34 cellular contexts compared by ENCODE assay signal in the genomic region with DNA sequence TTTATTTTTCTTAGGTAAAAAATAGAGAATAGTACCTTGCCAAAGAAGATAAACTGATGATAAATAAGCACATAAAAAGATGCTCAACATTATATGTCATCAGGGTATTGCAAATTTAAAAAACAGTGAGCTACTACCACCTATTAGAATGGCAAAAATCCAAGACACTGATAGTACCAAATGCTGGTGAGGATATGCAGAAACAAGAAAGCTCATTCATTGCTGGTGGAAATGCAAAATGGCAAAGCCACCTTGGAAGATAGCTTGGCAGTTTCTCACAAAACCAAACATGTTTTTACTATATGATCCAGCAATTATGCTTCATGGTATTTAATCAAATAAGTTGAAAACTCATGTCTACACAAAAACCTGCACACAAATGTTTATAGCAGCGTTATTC.
"Had no signal": no experiment of that assay in that cellular context is flagged by ENCODE, and none has a peak within 500 bp of the region (broad histone marks: within the 10 kb centered on the region; RNA-seq: fewer than 3 reads in every experiment).

No MANE protein-coding gene starts in this region.

- H3K4me3 ChIP-seq: MG63 had no signal

- H3K27ac ChIP-seq: KMS-11 had no signal

- H3K9me3 ChIP-seq: MG63 had no signal

- H3K9ac ChIP-seq: KMS-11 had no signal

- H3K36me3 ChIP-seq: MG63 had no signal

- H3K4me2 ChIP-seq: KMS-11 had no signal

- DNase-seq: Kasumi-1, MG63, MM.1S, NCI-H1048, NCI-H1092, NCI-H1092 treated with DMSO at 0.1 percent for 48 hours, NCI-H1105, NCI-H1105 treated with DMSO at 0.1 percent for 48 hours, NCI-H1417, NCI-H1417 treated with DMSO at 0.1 percent for 48 hours, NCI-H1436, NCI-H1436 treated with DMSO at 0.1 percent for 48 hours, NCI-H146, NCI-H1694, NCI-H1694 treated with DMSO at 0.1 percent for 48 hours, NCI-H187, NCI-H187 treated with DMSO at 0.1 percent for 48 hours, NCI-H1930, NCI-H2029, NCI-H2029 treated with DMSO at 0.1 percent for 48 hours, NCI-H2081, NCI-H2081 treated with DMSO at 0.1 percent for 48 hours, NCI-H2107, NCI-H2171, NCI-H2171 treated with DMSO at 0.1 percent for 48 hours, NCI-H2227 treated with DMSO at 0.1 percent for 48 hours, NCI-H345, NCI-H446, NCI-H446 treated with DMSO at 0.1 percent for 48 hours, NCI-H510A, NCI-H510A treated with DMSO at 0.1 percent for 48 hours, NCI-H524, NCI-H524 treated with DMSO at 0.1 percent for 48 hours had no signal

- H3K27me3 ChIP-seq: MG63 had no signal
